8 cellular contexts compared by ENCODE assay signal in genomic region chr21:45818904-45819285, GRCh38.
DNase-seq lines count a peak whose midpoint lies in the region; ATAC-seq and TF ChIP-seq lines count a peak whose summit lies in the region.

No MANE protein-coding gene starts in this region.

- no peak for TF ChIP-seq CTCF in CD14-positive monocyte (IDR thresholded peaks at IDR 0.05)
- no peak for TF ChIP-seq CTCF in NB4 (IDR thresholded peaks at IDR 0.05; ENCODE audit: low read depth, low read length)

- peaks cover 2% of the 10 kb centered on the region for H3K79me1 ChIP-seq in mesenchymal stem cell (replicated peaks; ENCODE audit: low read length, poor library complexity, severe bottlenecking)

- H3K4me1 ChIP-seq in mesenchymal stem cell (ENCODE audit: control insufficient read depth, insufficient read depth, low read depth, low read length) = peaks cover 42% of the 10 kb centered on the region
- no peaks in the 10 kb centered on the region for H3K4me1 ChIP-seq in aorta (ENCODE audit: control insufficient read depth in 1 of 2, insufficient read depth in 2 of 2, low read length in 2 of 2)

- intact Hi-C loops in CD14-positive monocyte (cut with micrococcal nuclease) (loop anchor here (2.0 to 5.0 kb wide), 5 partner anchors 174 to 852 kb away; no protein-coding TSS in a partner anchor), aorta (cut with DNase I) (no loop called here)

- peak overlapping the region in 1 of 2 donors; percentile 12 for H3K4me3 Mint-ChIP-seq in CD14-positive monocyte
- peak overlapping the region; percentile 24 for H3K4me3 Mint-ChIP-seq in activated T-cell treated with anti-CD3 and anti-CD28 coated beads, Interleukin-2, amount 50 U/mL, for 4 hours

- H2BK5ac ChIP-seq in mesenchymal stem cell (ENCODE audit: low read depth, low read length, poor library complexity, severe bottlenecking) = no peak overlapping the region

- H3K27me3 Mint-ChIP-seq in CD14-positive monocyte (ENCODE audit: low read depth in 3 of 3) = no peaks in the 10 kb centered on the region
- peaks cover 2% of the 10 kb centered on the region for H3K27me3 Mint-ChIP-seq in activated T-cell treated with anti-CD3 and anti-CD28 coated beads, Interleukin-2, amount 50 U/mL, for 4 hours (ENCODE audit: low read depth)

- peaks cover 29% of the 10 kb centered on the region for H3K4me1 Mint-ChIP-seq in CD14-positive monocyte
- H3K4me1 Mint-ChIP-seq in activated T-cell treated with anti-CD3 and anti-CD28 coated beads, Interleukin-2, amount 50 U/mL, for 4 hours (ENCODE audit: low read depth) = peaks cover 25% of the 10 kb centered on the region

- H4K8ac ChIP-seq in mesenchymal stem cell (ENCODE audit: low read length) = no peak overlapping the region

- DNase-seq in CD14-positive monocyte (ENCODE audit: low spot score) (peak; percentile 90), NB4 (ENCODE audit: low read depth) (peak; percentile 91), mesenchymal stem cell (peak; percentile 93), GM19238 (ENCODE audit: insufficient read length, low spot score) (no peak), aorta (no peak), GDM1 (lab: John Stamatoyannopoulos, UW) (no peak)
- peak; percentile 74 for DNase-seq in activated T-cell treated with anti-CD3 and anti-CD28 coated beads, Interleukin-2, amount 50 U/mL, for 4 hours

- no peaks in the 10 kb centered on the region for H3K36me3 Mint-ChIP-seq in CD14-positive monocyte
- peaks cover 3% of the 10 kb centered on the region for H3K36me3 Mint-ChIP-seq in activated T-cell treated with anti-CD3 and anti-CD28 coated beads, Interleukin-2, amount 50 U/mL, for 4 hours (ENCODE audit: insufficient read depth)

- peak overlapping the region; percentile 22 for H2BK120ac ChIP-seq in mesenchymal stem cell (ENCODE audit: low read depth, low read length)

- H3K9me3 ChIP-seq in mesenchymal stem cell (ENCODE audit: control insufficient read depth, low read length) = no peaks in the 10 kb centered on the region
- no peaks in the 10 kb centered on the region for H3K9me3 ChIP-seq in aorta (ENCODE audit: control insufficient read depth, low read length)

- no peaks in the 10 kb centered on the region for H3K9me3 Mint-ChIP-seq in CD14-positive monocyte
- peaks cover 3% of the 10 kb centered on the region for H3K9me3 Mint-ChIP-seq in activated T-cell treated with anti-CD3 and anti-CD28 coated beads, Interleukin-2, amount 50 U/mL, for 4 hours

- peak overlapping the region; percentile 51 for H3K9ac ChIP-seq in mesenchymal stem cell (ENCODE audit: low read length)

- no peak for TF ChIP-seq POLR2A in NB4 (IDR thresholded peaks at IDR 0.05; ENCODE audit: extremely low read depth, insufficient read length)

- H3K4me3 ChIP-seq in NB4 (ENCODE audit: low read depth, low read length) (peak overlapping the region; percentile 22), mesenchymal stem cell (ENCODE audit: insufficient read depth in 1 of 2, low read depth in 1 of 2, low read length in 2 of 2) (no peak overlapping the region), aorta (ENCODE audit: low read length in 2 of 2) (no peak overlapping the region)

- H3K14ac ChIP-seq in mesenchymal stem cell (ENCODE audit: low read length in 2 of 2) = no peak overlapping the region

- peak; percentile 83 to 85 for ATAC-seq in activated T-cell treated with anti-CD3 and anti-CD28 coated beads, Interleukin-2, amount 50 U/mL, for 4 hours
- ATAC-seq in aorta (ENCODE audit: low FRiP score) (no peak), HG02885 (IDR thresholded peaks at IDR 0.05; ENCODE audit: poor library complexity, unreplicated experiment) (no peak)

- no peak overlapping the region for H2AFZ ChIP-seq in mesenchymal stem cell (ENCODE audit: low read depth, low read length)

- H3K18ac ChIP-seq in mesenchymal stem cell (ENCODE audit: low read depth in 1 of 2, low read length in 2 of 2) = peak overlapping the region in 1 of 2 experiments; percentile 76

- H3K27me3 ChIP-seq in mesenchymal stem cell (ENCODE audit: control insufficient read depth in 1 of 2, insufficient read depth in 1 of 2, low read length in 2 of 2) (no peaks in the 10 kb centered on the region), aorta (ENCODE audit: control insufficient read depth in 1 of 2, insufficient read depth in 2 of 2, low read length in 1 of 2) (no peaks in the 10 kb centered on the region)

- no peak overlapping the region for H3K4ac ChIP-seq in mesenchymal stem cell (ENCODE audit: low read depth in 1 of 2, low read length in 2 of 2)

- no peak overlapping the region for H3K23ac ChIP-seq in mesenchymal stem cell (ENCODE audit: low read length in 2 of 2)

- H3K36me3 ChIP-seq in mesenchymal stem cell (ENCODE audit: control insufficient read depth in 1 of 2, insufficient read depth in 2 of 2, low read depth in 1 of 2, low read length in 2 of 2) (no peaks in the 10 kb centered on the region), aorta (ENCODE audit: control insufficient read depth in 1 of 2, insufficient read depth in 2 of 2, low read length in 1 of 2) (no peaks in the 10 kb centered on the region)

- no peak overlapping the region for H2AK5ac ChIP-seq in mesenchymal stem cell (ENCODE audit: low read length, severe bottlenecking)

- H3K27ac Mint-ChIP-seq in CD14-positive monocyte = peak overlapping the region in 6 of 7 donors; percentile 52 to 89 (median 77)

- H4K91ac ChIP-seq in mesenchymal stem cell (ENCODE audit: low read length) = no peak overlapping the region

- H2BK15ac ChIP-seq in mesenchymal stem cell (ENCODE audit: low read depth, poor library complexity, severe bottlenecking) = no peak overlapping the region

- 32% methylated on average over 7 of the region's 8 CpGs for WGBS in mesenchymal stem cell
- WGBS in aorta, 2 donors = 67 to 69% methylated on average over 8 of the region's 8 CpGs

- H3K27ac ChIP-seq in mesenchymal stem cell (ENCODE audit: low read length, poor library complexity, severe bottlenecking) = peak overlapping the region; percentile 44
- no peak overlapping the region for H3K27ac ChIP-seq in aorta (ENCODE audit: low read depth in 1 of 2, low read length in 2 of 2)

- H3K4me2 ChIP-seq in mesenchymal stem cell (ENCODE audit: low read length, poor library complexity, severe bottlenecking) = peak overlapping the region; percentile 14

- no peak overlapping the region for H2BK12ac ChIP-seq in mesenchymal stem cell (ENCODE audit: low read length in 2 of 2)

Comparison
In these comparisons a context has a peak if more than half of its experiments do, and no peak if none do; other contexts are left out.
1. DNase-seq: peak in CD14-positive monocyte (single experiment), NB4 (single experiment), activated T-cell treated with anti-CD3 and anti-CD28 coated beads, Interleukin-2, amount 50 U/mL, for 4 hours (single experiment) and mesenchymal stem cell (single experiment); none in GM19238 (single experiment), aorta (0 of 2) and GDM1 (single experiment).
2. ATAC-seq: peak in activated T-cell treated with anti-CD3 and anti-CD28 coated beads, Interleukin-2, amount 50 U/mL, for 4 hours (2 of 2); none in aorta (single experiment) and HG02885 (single experiment).
3. intact Hi-C loops: an anchor here in CD14-positive monocyte (2.0 to 5.0 kb wide); none called in aorta.